1 cellular context compared by ENCODE assay signal in genomic region chr9:129166962-129167557, GRCh38.
TF ChIP-seq lines count a peak whose summit lies in the region.

No MANE protein-coding gene starts in this region.

TF ChIP-seq in HepG2, 621 proteins besides CTCF, POLR2A, EP300 and RAD21 (continued from another document):
- TF ChIP-seq POLR2G (IDR thresholded peaks at IDR 0.05; ENCODE audit: low read depth, low read length) (no peak), SATB2 (CRISPR knock-in tag; IDR thresholded peaks at IDR 0.05) (no peak), ZNF333 (CRISPR knock-in tag; IDR thresholded peaks at IDR 0.05; ENCODE audit: borderline replicate concordance) (no peak), ETV5 (CRISPR knock-in tag; IDR thresholded peaks at IDR 0.05; ENCODE audit: borderline replicate concordance) (peak; percentile 57; the same call in 1 of the 2 replicates), ZNF562 (CRISPR knock-in tag; IDR thresholded peaks at IDR 0.05; ENCODE audit: borderline replicate concordance) (no peak), ARNT2 (CRISPR knock-in tag; IDR thresholded peaks at IDR 0.05; ENCODE audit: low read depth) (no peak), GATA4 (IDR thresholded peaks at IDR 0.05; ENCODE audit: borderline replicate concordance, low read depth) (no peak), ZNF775 (CRISPR knock-in tag; IDR thresholded peaks at IDR 0.05; ENCODE audit: borderline replicate concordance) (no peak), GABPA (IDR thresholded peaks at IDR 0.05; ENCODE audit: low read depth, low read length) (no peak), GABPA (CRISPR knock-in tag; IDR thresholded peaks at IDR 0.05; ENCODE audit: low read depth) (peak; percentile 40; the same call in 1 of the 2 replicates), RNF219 (CRISPR knock-in tag; IDR thresholded peaks at IDR 0.05) (no peak), FOXC1 (CRISPR knock-in tag; IDR thresholded peaks at IDR 0.05; ENCODE audit: borderline replicate concordance) (no peak), FOXK2 (IDR thresholded peaks at IDR 0.05) (no peak), ZNF335 (CRISPR knock-in tag; IDR thresholded peaks at IDR 0.05) (no peak), ZNF710 (CRISPR knock-in tag; IDR thresholded peaks at IDR 0.05; ENCODE audit: borderline replicate concordance) (no peak), FOXO4 (CRISPR knock-in tag; conservative IDR thresholded peaks at IDR 0.05) (no peak), ZSCAN22 (CRISPR knock-in tag; IDR thresholded peaks at IDR 0.05) (no peak), FOSL2 (CRISPR knock-in tag; IDR thresholded peaks at IDR 0.05) (peak; percentile 50; the same call in 1 of the 2 replicates), CHCHD3 (CRISPR knock-in tag; IDR thresholded peaks at IDR 0.05) (no peak), ZMYM4 (CRISPR knock-in tag; IDR thresholded peaks at IDR 0.05) (no peak), ZNF383 (CRISPR knock-in tag; IDR thresholded peaks at IDR 0.05; ENCODE audit: borderline replicate concordance) (no peak)
